ENCODE assay signal across 1 cellular context in the genomic region with DNA sequence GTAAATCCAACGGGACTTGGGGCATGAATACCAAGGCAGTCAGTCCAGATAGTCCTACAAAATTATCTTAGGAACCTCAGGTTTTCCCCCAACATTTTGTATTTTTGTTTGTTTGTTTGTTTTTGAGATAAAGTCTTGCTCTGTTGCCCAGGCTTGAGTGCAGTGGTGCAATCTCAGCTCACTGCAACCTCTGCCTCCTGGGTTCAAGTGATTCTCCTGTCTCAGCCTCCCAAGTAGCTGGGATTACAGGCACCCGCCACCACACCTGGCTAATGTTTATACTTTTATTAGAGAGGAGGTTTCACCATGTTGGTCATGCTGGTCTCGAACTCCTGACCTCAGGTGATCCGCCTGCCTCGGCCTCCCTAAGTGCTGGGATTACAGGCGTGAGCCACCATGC.
A peak's percentile ranks its signal among the peaks of the same experiment; 100 is the strongest.
TF ChIP-seq lines count a peak whose summit lies in the region.

No MANE protein-coding gene starts in this region.

TF ChIP-seq in K562, 482 proteins besides CTCF, POLR2A, EP300 and RAD21:
- TF ChIP-seq KDM1A (IDR thresholded peaks at IDR 0.05) (peak; percentile 65 to 73), ZNF121 (CRISPR knock-in tag; conservative IDR thresholded peaks at IDR 0.05) (peak; percentile 50), BCOR (IDR thresholded peaks at IDR 0.05) (peak; percentile 46; the same call in 1 of the 2 replicates)
